2 cellular contexts compared by ENCODE assay signal in genomic region chr11:68347345-68347744, GRCh38.
TF ChIP-seq lines count a peak whose summit lies in the region.

No MANE protein-coding gene starts in this region.

TF ChIP-seq in HepG2, 621 proteins besides CTCF, POLR2A, EP300 and RAD21:
- TF ChIP-seq RBM22 (optimal IDR thresholded peaks at IDR 0.05; ENCODE audit: low read length) (peak; percentile 60), ZNF280B (CRISPR knock-in tag; IDR thresholded peaks at IDR 0.05; ENCODE audit: borderline replicate concordance) (no peak)

TF ChIP-seq in K562, 482 proteins besides CTCF, POLR2A, EP300 and RAD21:
- no peak for TF ChIP-seq KDM2B (CRISPR knock-in tag; IDR thresholded peaks at IDR 0.05)
- TF ChIP-seq PCBP2 (IDR thresholded peaks at IDR 0.05; ENCODE audit: low read depth, low read length, poor library complexity, severe bottlenecking), result no peak
- TF ChIP-seq FOSL1 (tag; conservative IDR thresholded peaks at IDR 0.05), result no peak
- TF ChIP-seq ZNF551 (CRISPR knock-in tag; IDR thresholded peaks at IDR 0.05), result no peak
- TF ChIP-seq ARID1B (IDR thresholded peaks at IDR 0.05), result 0 out of 2 replicates have a peak, but pooled peaks have one; percentile 24
- no peak for TF ChIP-seq ELF4 (CRISPR knock-in tag; IDR thresholded peaks at IDR 0.05)
- no peak for TF ChIP-seq AFF4 (CRISPR knock-in tag; IDR thresholded peaks at IDR 0.05)
- TF ChIP-seq VEZF1 (CRISPR knock-in tag; IDR thresholded peaks at IDR 0.05), result no peak
- no peak for TF ChIP-seq ZNF740 (CRISPR knock-in tag; IDR thresholded peaks at IDR 0.05)
- TF ChIP-seq ZNF740 (tag; IDR thresholded peaks at IDR 0.05), result no peak
- TF ChIP-seq RFX5 (IDR thresholded peaks at IDR 0.05; ENCODE audit: low read depth, low read length), result no peak
- peak; percentile 52 for TF ChIP-seq CBFA2T3 (IDR thresholded peaks at IDR 0.05)
- peak; percentile 61 for TF ChIP-seq TCF3 (CRISPR knock-in tag; IDR thresholded peaks at IDR 0.05)
- no peak for TF ChIP-seq SNRNP70 (optimal IDR thresholded peaks at IDR 0.05; ENCODE audit: low read depth, low read length)
